8 cellular contexts compared by ENCODE assay signal in the genomic region with DNA sequence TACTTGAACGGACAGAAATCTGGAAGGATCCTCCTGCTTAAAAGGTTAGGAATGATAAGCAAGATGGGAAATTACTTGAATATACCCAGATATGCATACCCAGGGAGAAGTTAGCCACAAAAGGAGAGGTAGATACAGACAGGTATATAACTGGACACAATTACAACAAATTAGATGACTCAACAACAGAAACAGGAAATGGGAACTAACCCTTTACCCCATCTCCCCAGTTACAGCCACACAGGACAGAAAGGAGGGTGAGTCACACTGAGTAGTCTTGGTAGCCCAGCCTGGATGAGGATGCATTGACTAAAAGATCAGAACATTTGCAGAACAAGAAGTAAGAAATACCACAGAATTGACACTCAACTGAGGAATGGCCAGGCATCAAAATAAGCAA.
A peak's percentile ranks its signal among the peaks of the same experiment; 100 is the strongest.
DNase-seq lines count a peak whose midpoint lies in the region; ATAC-seq, FAIRE-seq and TF ChIP-seq lines count a peak whose summit lies in the region.

No MANE protein-coding gene starts in this region.

- H3K4me3 Mint-ChIP-seq in osteocyte (ENCODE audit: unreplicated experiment), result no peak overlapping the region
- H3K4me3 Mint-ChIP-seq in naive thymus-derived CD8-positive, alpha-beta T cell, result no peak overlapping the region

- H3K9me1 ChIP-seq in K562 (ENCODE audit: control insufficient read depth, insufficient read depth, low read length), result no peaks in the 10 kb centered on the region

- H3K79me2 ChIP-seq in K562 (ENCODE audit: control insufficient read depth, insufficient read depth, low read length), result no peaks in the 10 kb centered on the region

- H3K9me3 ChIP-seq in K562 (replicated peaks; ENCODE audit: control insufficient read depth, insufficient read depth, low read depth, low read length), result no peaks in the 10 kb centered on the region

- no TSS peak for BruUV-seq in K562 (replicated peaks; lab: Mats Ljungman, UMichigan)

- H3K27ac Mint-ChIP-seq in osteocyte (ENCODE audit: unreplicated experiment), result no peak overlapping the region
- H3K27ac Mint-ChIP-seq in naive thymus-derived CD8-positive, alpha-beta T cell, result no peak overlapping the region

- H3K27ac ChIP-seq in K562 (ENCODE audit: extremely low read depth, low read depth, low read length), result peak overlapping the region; percentile 23; the same call in 1 of the 3 replicates

- CTCF ChIA-PET in K562 (lab: Yijun Ruan, JAX; ENCODE audit: low intra/inter-chr PET ratio), result no interaction called here

- no peaks in the 10 kb centered on the region for H4K20me1 ChIP-seq in K562 (replicated peaks; ENCODE audit: control insufficient read depth, insufficient read depth, low read length)

- TF ChIP-seq EP300 in K562 (IDR thresholded peaks at IDR 0.05; ENCODE audit: low read length), result no peak

- peak; percentile 90 for ATAC-seq in K562
- no peak for ATAC-seq in naive thymus-derived CD8-positive, alpha-beta T cell

- peaks cover 9% of the 10 kb centered on the region for H3K27me3 Mint-ChIP-seq in osteocyte (ENCODE audit: unreplicated experiment)
- H3K27me3 Mint-ChIP-seq in naive thymus-derived CD8-positive, alpha-beta T cell, result peaks cover 0 to 2% (median 0%) of the 10 kb centered on the region in 5 donors

- in situ Hi-C loops in GM13976 (cut with MboI; ENCODE audit: low sequenced_read_pairs, unreplicated experiment), result no loop called here
- in situ Hi-C loops in K562 (cut with MboI), result no loop called here

- TF ChIP-seq CTCF in GM13976 (IDR thresholded peaks at IDR 0.05; ENCODE audit: borderline replicate concordance, control extremely low read depth, extremely low read depth, insufficient read depth, missing control alignments) (no peak), K562 (IDR thresholded peaks at IDR 0.05 in 2 of 3, conservative IDR thresholded peaks at IDR 0.05 in 1 of 3; ENCODE audit: insufficient read depth in 2 of 3, low read depth in 1 of 3, low read length in 3 of 3) (no peak), osteocyte (IDR thresholded peaks at IDR 0.05) (no peak)

- H3K4me1 ChIP-seq in K562 (replicated peaks in 1 of 2; ENCODE audit: control insufficient read depth in 2 of 2, insufficient read depth in 2 of 2, low read length in 2 of 2), result peaks cover 0 to 13% of the 10 kb centered on the region in 2 experiments; a peak in 2 of 5 replicates

- H3K36me3 ChIP-seq in K562 (ENCODE audit: control insufficient read depth, insufficient read depth, low read length), result no peaks in the 10 kb centered on the region

- no peak for FAIRE-seq in K562 (lab: Jason Lieb, UNC)

- WGBS in K562 (ENCODE audit: insufficient coverage, low coverage, missing lambda C conversion rate), result 6% methylated on average over 1 of the region's 1 CpG

- H3K4me2 ChIP-seq in K562 (ENCODE audit: insufficient read depth, low read length), result no peak overlapping the region; the same call in 1 of the 2 replicates

- peak; percentile 52 for DNase-seq in GM13976 (ENCODE audit: low spot score)
- DNase-seq in H4 (ENCODE audit: low spot score), result peak; percentile 60
- DNase-seq in KG1 (lab: John Stamatoyannopoulos, UW), result peak; percentile 17
- DNase-seq in K562 (ENCODE audit: extremely low read depth in 1 of 4, low spot score in 3 of 4), result peak in 2 of 4 experiments; percentile 31 to 63
- peak; percentile 34 for DNase-seq in stromal cell of bone marrow (ENCODE audit: low read depth)
- DNase-seq in NCI-H446 (lab: John Stamatoyannopoulos, UW), result no peak
- DNase-seq in osteocyte (ENCODE audit: extremely low spot score, unreplicated experiment), result no peak
- no peak for DNase-seq in naive thymus-derived CD8-positive, alpha-beta T cell

- H3K9me3 Mint-ChIP-seq in osteocyte (ENCODE audit: unreplicated experiment), result no peaks in the 10 kb centered on the region
- H3K9me3 Mint-ChIP-seq in naive thymus-derived CD8-positive, alpha-beta T cell, result peaks cover 0 to 11% (median 0%) of the 10 kb centered on the region in 9 donors

- H3K36me3 Mint-ChIP-seq in osteocyte (ENCODE audit: unreplicated experiment), result no peaks in the 10 kb centered on the region
- no peaks in the 10 kb centered on the region for H3K36me3 Mint-ChIP-seq in naive thymus-derived CD8-positive, alpha-beta T cell

- H2AFZ ChIP-seq in K562 (ENCODE audit: low read depth, low read length), result peak overlapping the region; percentile 54; the same call in 1 of the 2 replicates

- TF ChIP-seq RAD21 in K562 (CRISPR knock-in tag; conservative IDR thresholded peaks at IDR 0.05 in 1 of 2, IDR thresholded peaks at IDR 0.05 in 1 of 2), result no peak

- no peaks in the 10 kb centered on the region for H3K4me1 Mint-ChIP-seq in osteocyte (ENCODE audit: unreplicated experiment)
- peaks cover 0 to 3% (median 0%) of the 10 kb centered on the region in 4 donors for H3K4me1 Mint-ChIP-seq in naive thymus-derived CD8-positive, alpha-beta T cell

- no peak overlapping the region for H3K9ac ChIP-seq in K562 (ENCODE audit: insufficient read depth in 1 of 2, low read depth in 2 of 2, low read length in 2 of 2)

- POLR2A ChIA-PET in K562 (lab: Yijun Ruan, JAX), result no interaction called here
- POLR2A ChIA-PET in naive thymus-derived CD8-positive, alpha-beta T cell (lab: Charles Lee), result no interaction called here

- H3K4me3 ChIP-seq in K562, result no peak overlapping the region

- TF ChIP-seq POLR2A in K562 (conservative IDR thresholded peaks at IDR 0.05), result no peak

- intact Hi-C loops in K562 (cut with micrococcal nuclease), result no loop called here

- H3K27me3 ChIP-seq in K562 (ENCODE audit: control insufficient read depth in 2 of 2, insufficient read depth in 2 of 2, low read length in 2 of 2), result no peaks in the 10 kb centered on the region

TF ChIP-seq in K562, 482 proteins besides CTCF, POLR2A, EP300 and RAD21 (continues in another document):
- no peak for TF ChIP-seq TAF15 (IDR thresholded peaks at IDR 0.05; ENCODE audit: low read depth, low read length)
- no peak for TF ChIP-seq FOXA1 (IDR thresholded peaks at IDR 0.05; ENCODE audit: borderline replicate concordance)
- TF ChIP-seq ZNF589 (CRISPR knock-in tag; IDR thresholded peaks at IDR 0.05; ENCODE audit: low read depth), result no peak
- TF ChIP-seq, protein P1, sequence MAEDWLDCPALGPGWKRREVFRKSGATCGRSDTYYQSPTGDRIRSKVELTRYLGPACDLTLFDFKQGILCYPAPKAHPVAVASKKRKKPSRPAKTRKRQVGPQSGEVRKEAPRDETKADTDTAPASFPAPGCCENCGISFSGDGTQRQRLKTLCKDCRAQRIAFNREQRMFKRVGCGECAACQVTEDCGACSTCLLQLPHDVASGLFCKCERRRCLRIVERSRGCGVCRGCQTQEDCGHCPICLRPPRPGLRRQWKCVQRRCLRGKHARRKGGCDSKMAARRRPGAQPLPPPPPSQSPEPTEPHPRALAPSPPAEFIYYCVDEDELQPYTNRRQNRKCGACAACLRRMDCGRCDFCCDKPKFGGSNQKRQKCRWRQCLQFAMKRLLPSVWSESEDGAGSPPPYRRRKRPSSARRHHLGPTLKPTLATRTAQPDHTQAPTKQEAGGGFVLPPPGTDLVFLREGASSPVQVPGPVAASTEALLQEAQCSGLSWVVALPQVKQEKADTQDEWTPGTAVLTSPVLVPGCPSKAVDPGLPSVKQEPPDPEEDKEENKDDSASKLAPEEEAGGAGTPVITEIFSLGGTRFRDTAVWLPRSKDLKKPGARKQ (CRISPR knock-in tag; IDR thresholded peaks at IDR 0.05), result no peak
- TF ChIP-seq ZNF197 (CRISPR knock-in tag; IDR thresholded peaks at IDR 0.05; ENCODE audit: low read depth), result no peak
- TF ChIP-seq ZC3H4 (CRISPR knock-in tag; IDR thresholded peaks at IDR 0.05; ENCODE audit: borderline replicate concordance), result no peak
- no peak for TF ChIP-seq ARID2 (IDR thresholded peaks at IDR 0.05)
- no peak for TF ChIP-seq POLR2G (IDR thresholded peaks at IDR 0.05; ENCODE audit: low read depth, low read length)
- no peak for TF ChIP-seq EP400 (IDR thresholded peaks at IDR 0.05)
- no peak for TF ChIP-seq ZNF324 (CRISPR knock-in tag; IDR thresholded peaks at IDR 0.05)
- no peak for TF ChIP-seq ZNF140 (CRISPR knock-in tag; IDR thresholded peaks at IDR 0.05)
- TF ChIP-seq ETV1 (tag; conservative IDR thresholded peaks at IDR 0.05; ENCODE audit: low read depth), result no peak
- TF ChIP-seq, protein P2, sequence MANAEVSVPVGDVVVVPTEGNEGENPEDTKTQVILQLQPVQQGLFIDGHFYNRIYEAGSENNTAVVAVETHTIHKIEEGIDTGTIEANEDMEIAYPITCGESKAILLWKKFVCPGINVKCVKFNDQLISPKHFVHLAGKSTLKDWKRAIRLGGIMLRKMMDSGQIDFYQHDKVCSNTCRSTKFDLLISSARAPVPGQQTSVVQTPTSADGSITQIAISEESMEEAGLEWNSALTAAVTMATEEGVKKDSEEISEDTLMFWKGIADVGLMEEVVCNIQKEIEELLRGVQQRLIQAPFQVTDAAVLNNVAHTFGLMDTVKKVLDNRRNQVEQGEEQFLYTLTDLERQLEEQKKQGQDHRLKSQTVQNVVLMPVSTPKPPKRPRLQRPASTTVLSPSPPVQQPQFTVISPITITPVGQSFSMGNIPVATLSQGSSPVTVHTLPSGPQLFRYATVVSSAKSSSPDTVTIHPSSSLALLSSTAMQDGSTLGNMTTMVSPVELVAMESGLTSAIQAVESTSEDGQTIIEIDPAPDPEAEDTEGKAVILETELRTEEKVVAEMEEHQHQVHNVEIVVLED (CRISPR knock-in tag; IDR thresholded peaks at IDR 0.05), result no peak
- TF ChIP-seq TEAD4 (IDR thresholded peaks at IDR 0.05; ENCODE audit: low read length), result peak; percentile 36; the same call in 1 of the 2 replicates
- no peak for TF ChIP-seq TEAD4 (CRISPR knock-in tag; IDR thresholded peaks at IDR 0.05; ENCODE audit: borderline replicate concordance)
- no peak for TF ChIP-seq SUPT5H (IDR thresholded peaks at IDR 0.05)
- peak; percentile 23; the same call in 1 of the 2 replicates for TF ChIP-seq CBX5 (IDR thresholded peaks at IDR 0.05; ENCODE audit: borderline replicate concordance, low read depth)
- TF ChIP-seq RBFOX2 (IDR thresholded peaks at IDR 0.05; ENCODE audit: low read depth, low read length), result no peak
- TF ChIP-seq ZNF165 (CRISPR knock-in tag; IDR thresholded peaks at IDR 0.05; ENCODE audit: borderline replicate concordance), result no peak
- no peak for TF ChIP-seq ATF7 (IDR thresholded peaks at IDR 0.05)
- no peak for TF ChIP-seq MYC (IDR thresholded peaks at IDR 0.05; ENCODE audit: low read depth, low read length)
- TF ChIP-seq MYC (CRISPR knock-in tag; IDR thresholded peaks at IDR 0.05; ENCODE audit: borderline replicate concordance, low read depth), result no peak
- TF ChIP-seq MIER1 (IDR thresholded peaks at IDR 0.05; ENCODE audit: low read depth), result no peak
- TF ChIP-seq FUS (optimal IDR thresholded peaks at IDR 0.05; ENCODE audit: low read depth, low read length), result no peak

Comparison
In these comparisons a context has a peak if more than half of its experiments do, and no peak if none do; other contexts are left out.
1. DNase-seq: peak in GM13976 (single experiment), H4 (single experiment), KG1 (single experiment) and stromal cell of bone marrow (single experiment); none in NCI-H446 (0 of 2), osteocyte (single experiment) and naive thymus-derived CD8-positive, alpha-beta T cell (0 of 10).